8 cellular contexts compared by ENCODE assay signal in genomic region chr14:67241416-67242362, GRCh38. TPM values are rescaled to one million over a fixed set of nuclear protein-coding genes. Genes with fewer than 3 reads are reported as not detected.
DNase-seq lines count a peak whose midpoint lies in the region; ATAC-seq and TF ChIP-seq lines count a peak whose summit lies in the region.

TSS of gene PALS1 (plus strand) at chr14:67241435. CDS start at chr14:67279171, 37,736 bp downstream.

- ATAC-seq in GM21367 (IDR thresholded peaks at IDR 0.05; ENCODE audit: unreplicated experiment) = peak; percentile 30
- ATAC-seq in left colon = peak; percentile 60

- no peaks in the 10 kb centered on the region for H3K27me3 ChIP-seq in SK-N-SH (ENCODE audit: insufficient read depth)

- peak within 1 kb of the TSS; percentile 89 to 94 for H3K27ac ChIP-seq in SK-N-SH (ENCODE audit: low read depth in 2 of 2, low read length in 1 of 2)

- H2AFZ ChIP-seq in SK-N-SH (ENCODE audit: low read depth) = peak within 1 kb of the TSS; percentile 99

- TF ChIP-seq CTCF in SK-N-SH (IDR thresholded peaks at IDR 0.05) = no peak

- CTCF ChIA-PET in SK-N-SH (lab: Yijun Ruan, JAX) = interaction anchor here (0.6 to 2.6 kb wide), 5 partner anchors 9 to 118 kb away, joined by 3 to 7 read pairs (median 4); partner anchors contain the start of genes ATP6V1D and EIF2S1

- peak in 1 of 2 experiments; percentile 25; a peak in 1 of 4 replicates for TF ChIP-seq EP300 in SK-N-SH (IDR thresholded peaks at IDR 0.05; ENCODE audit: borderline replicate concordance in 1 of 2, low read depth in 1 of 2, low read length in 1 of 2)

- POLR2A ChIA-PET in SK-N-SH (lab: Yijun Ruan, JAX) = no interaction called here

- peak within 1 kb of the TSS; percentile 91 for H3K9ac ChIP-seq in SK-N-SH

- in situ Hi-C loops in G401 (cut with HindIII; ENCODE audit: low sequenced_read_pairs) = no loop called here

- peaks cover 13% of the 10 kb centered on the region for H3F3A ChIP-seq in SK-N-SH (replicated peaks; ENCODE audit: insufficient read depth)

- 0% methylated on average over 9 of the region's 67 CpGs for WGBS in SK-N-SH (ENCODE audit: low lambda C conversion rate)

- no peaks in the 10 kb centered on the region for H3K9me2 ChIP-seq in SK-N-SH

- DNase-seq in G401 (ENCODE audit: low spot score) = peak; percentile 61
- DNase-seq in HK-2 (ENCODE audit: unreplicated experiment) = peak; percentile 71
- peak; percentile 87 for DNase-seq in SK-N-SH
- DNase-seq in dedifferentiated amniotic fluid mesenchymal stem cell (ENCODE audit: extremely low spot score) = peak; percentile 79
- DNase-seq in left colon = peak in 1 of 2 donors; percentile 44
- DNase-seq in stimulated activated CD4-positive, alpha-beta T cell treated with anti-CD3 and anti-CD28 coated beads, Interleukin-2, amount 100 ng/mL, for 4 hours (ENCODE audit: low read depth) = peak; percentile 15
- no peak for DNase-seq in UCSD-AML1 (lab: John Stamatoyannopoulos, UW; ENCODE audit: unreplicated experiment)

- H3K36me3 ChIP-seq in SK-N-SH (replicated peaks in 1 of 2; ENCODE audit: control insufficient read depth in 1 of 2, insufficient read depth in 2 of 2, low read length in 1 of 2) = no peaks in the 10 kb centered on the region

- TF ChIP-seq RAD21 in SK-N-SH (IDR thresholded peaks at IDR 0.05; ENCODE audit: low read length) = no peak

- H3K4me2 ChIP-seq in SK-N-SH = peak within 1 kb of the TSS; percentile 94

- H3K4me3 ChIP-seq in SK-N-SH (ENCODE audit: low read depth in 2 of 2, low read length in 1 of 2) = peak within 1 kb of the TSS; percentile 67 to 80

- peaks cover 51% of the 10 kb centered on the region for H3K79me2 ChIP-seq in SK-N-SH (ENCODE audit: insufficient read depth)

- intact Hi-C loops in left colon (cut with DNase I, micrococcal nuclease) = no loop called here

- H4K20me1 ChIP-seq in SK-N-SH (ENCODE audit: insufficient read depth) = peaks cover 13% of the 10 kb centered on the region; the same call in 1 of the 2 replicates

- no peaks in the 10 kb centered on the region for H3K9me3 ChIP-seq in SK-N-SH

- peaks cover 6% of the 10 kb centered on the region in 2 experiments; a peak in 3 of 4 replicates for H3K4me1 ChIP-seq in SK-N-SH (ENCODE audit: control insufficient read depth in 1 of 2, insufficient read depth in 2 of 2, low read depth in 1 of 2, low read length in 1 of 2)

TF ChIP-seq in SK-N-SH, 30 proteins besides CTCF, POLR2A, EP300 and RAD21:
- no peak for TF ChIP-seq FOXM1 (IDR thresholded peaks at IDR 0.05; ENCODE audit: low read depth)
- TF ChIP-seq MEF2A (IDR thresholded peaks at IDR 0.05; ENCODE audit: borderline replicate concordance, low read depth) = no peak
- no peak for TF ChIP-seq SIN3A (IDR thresholded peaks at IDR 0.05; ENCODE audit: borderline replicate concordance, low read depth, low read length)
- TF ChIP-seq TCF12 (IDR thresholded peaks at IDR 0.05) = peak; percentile 15
- TF ChIP-seq GABPA (IDR thresholded peaks at IDR 0.05; ENCODE audit: low read depth) = no peak
- TF ChIP-seq NFIC (IDR thresholded peaks at IDR 0.05; ENCODE audit: borderline replicate concordance) = 0 out of 2 replicates have a peak, but pooled peaks have one; percentile 16
- TF ChIP-seq MXI1 (IDR thresholded peaks at IDR 0.05; ENCODE audit: low read depth, low read length) = no peak
- no peak for TF ChIP-seq ELF1 (IDR thresholded peaks at IDR 0.05)
- TF ChIP-seq, protein P1, sequence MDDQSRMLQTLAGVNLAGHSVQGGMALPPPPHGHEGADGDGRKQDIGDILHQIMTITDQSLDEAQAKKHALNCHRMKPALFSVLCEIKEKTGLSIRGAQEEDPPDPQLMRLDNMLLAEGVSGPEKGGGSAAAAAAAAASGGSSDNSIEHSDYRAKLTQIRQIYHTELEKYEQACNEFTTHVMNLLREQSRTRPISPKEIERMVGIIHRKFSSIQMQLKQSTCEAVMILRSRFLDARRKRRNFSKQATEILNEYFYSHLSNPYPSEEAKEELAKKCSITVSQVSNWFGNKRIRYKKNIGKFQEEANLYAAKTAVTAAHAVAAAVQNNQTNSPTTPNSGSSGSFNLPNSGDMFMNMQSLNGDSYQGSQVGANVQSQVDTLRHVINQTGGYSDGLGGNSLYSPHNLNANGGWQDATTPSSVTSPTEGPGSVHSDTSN (IDR thresholded peaks at IDR 0.05) = peak; percentile 54
- peak; percentile 78 for TF ChIP-seq GATA2 (CRISPR knock-in tag; IDR thresholded peaks at IDR 0.05)
- peak; percentile 5; the same call in 1 of the 2 replicates for TF ChIP-seq FOSL2 (IDR thresholded peaks at IDR 0.05; ENCODE audit: borderline replicate concordance, low read depth)
- TF ChIP-seq REST (IDR thresholded peaks at IDR 0.05; ENCODE audit: low read depth, low read length) = peak; percentile 25; the same call in 1 of the 2 replicates
- peak; percentile 33 for TF ChIP-seq CHD2 (IDR thresholded peaks at IDR 0.05; ENCODE audit: low read length, partially characterized antibody)
- no peak for TF ChIP-seq EZH2phosphoT487 (IDR thresholded peaks at IDR 0.05; ENCODE audit: borderline replicate concordance, low read depth)
- TF ChIP-seq TEAD4 (IDR thresholded peaks at IDR 0.05; ENCODE audit: borderline replicate concordance, insufficient read depth) = peak; percentile 37; the same call in 1 of the 2 replicates
- TF ChIP-seq TAF1 (IDR thresholded peaks at IDR 0.05; ENCODE audit: borderline replicate concordance, low read depth, low read length) = peak; percentile 73
- TF ChIP-seq YY1 (IDR thresholded peaks at IDR 0.05; ENCODE audit: low read depth) = peak; percentile 53; the same call in 1 of the 2 replicates
- TF ChIP-seq JUND (IDR thresholded peaks at IDR 0.05) = 0 out of 2 replicates have a peak, but pooled peaks have one; percentile 11

RNA-seq across cellular contexts. Expression of gene PALS1, which starts in this region (rescaled TPM):
- 10.2 and 35.5 TPM in 2 replicates for total RNA-seq in G401 (2014; rRNA removed; shearing (Covaris generic))
- polyA plus RNA-seq in SK-N-SH (2012; rRNA removed) = 8.0 and 11.5 TPM in 2 replicates
- polyA plus RNA-seq in SK-N-SH (2012; cell fraction: cytosol; rRNA removed) = 13.3 and 14.5 TPM in 2 replicates
- 6.6 and 15.7 TPM in 2 replicates for polyA plus RNA-seq in SK-N-SH (2012; cell fraction: nucleus; rRNA removed)
- 10 to 100 TPM; 30.6 to 52.3 TPM for total RNA-seq in left colon
